ENCODE assay signal across 11 cellular contexts in the genomic region with DNA sequence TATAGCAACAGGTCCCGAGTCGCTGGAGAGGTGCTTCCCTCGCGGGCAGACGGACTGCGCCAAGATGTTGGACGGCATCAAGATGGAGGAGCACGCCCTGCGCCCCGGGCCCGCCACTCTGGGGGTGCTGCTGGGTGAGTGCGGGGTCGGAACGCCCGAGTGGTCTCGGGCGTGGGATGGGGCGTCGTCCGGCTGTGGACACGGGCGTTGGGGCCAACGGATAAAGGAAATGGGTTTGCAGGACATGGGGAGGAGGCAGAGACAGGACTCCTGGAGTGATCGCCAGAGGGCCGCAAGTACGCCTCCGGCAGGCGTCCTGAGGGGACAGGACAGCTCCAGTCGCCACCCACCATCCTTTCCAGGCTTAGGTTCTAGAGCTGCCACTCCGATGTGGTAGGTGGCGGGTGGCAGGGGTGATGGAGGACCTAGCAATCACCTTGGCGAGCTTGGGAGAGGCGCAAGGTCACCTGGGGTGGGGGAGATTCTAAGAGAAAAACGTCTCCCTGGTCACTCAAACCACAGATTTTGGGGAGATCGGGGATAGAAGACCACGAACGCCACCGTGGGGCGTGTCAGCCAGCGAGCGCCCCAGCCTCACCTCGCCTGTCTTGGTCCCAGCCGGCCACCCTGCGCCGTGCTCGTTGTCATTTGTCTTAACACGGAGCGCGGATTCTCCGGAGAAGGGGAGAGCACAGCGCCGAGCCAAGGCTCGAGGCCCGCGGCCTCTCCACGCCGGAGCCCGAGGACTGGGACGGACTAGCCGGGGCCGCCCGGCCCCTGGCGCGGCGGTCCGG. TPM values are rescaled to one million over a fixed set of nuclear protein-coding genes. Genes with fewer than 3 reads are reported as not detected.
DNase-seq lines count a peak whose midpoint lies in the region; ATAC-seq and TF ChIP-seq lines count a peak whose summit lies in the region.
"Had no signal": no experiment of that assay in that cellular context is flagged by ENCODE, and none has a peak within 500 bp of the region (broad histone marks: within the 10 kb centered on the region; RNA-seq: fewer than 3 reads in every experiment).

No MANE protein-coding gene starts in this region.

- no peak for DNase-seq in activated naive CD4-positive, alpha-beta T cell treated with anti-CD3 and anti-CD28 coated beads, Interleukin-2, amount 50 U/mL, for 72 hours (ENCODE audit: low spot score in 2 of 2)
- DNase-seq in activated T-helper 1 cell treated with anti-CD3 and anti-CD28 coated beads, Interleukin-12 subunit alpha, Interleukin-12 subunit beta, Interleukin-2, Interleukin-4 antibody, amounts not matched to agents 30 ng/mL and 10 ng/mL and 1 ng/mL, durations not matched to agents 14 hours and 24 hours and 36 hours (ENCODE audit: low spot score): no peak
- DNase-seq in memory B cell (ENCODE audit: low spot score in 2 of 2) (no peak), thoracic aorta (ENCODE audit: low spot score) (no peak), NCI-H1105 treated with DMSO at 0.1 percent for 48 hours (lab: John Stamatoyannopoulos, UW) (no peak)
- DNase-seq: stimulated activated CD8-positive, alpha-beta memory T cell treated with anti-CD3 and anti-CD28 coated beads, Interleukin-4, amount 100 ng/mL, for 48 hours had no signal

- TF ChIP-seq CTCF in thoracic aorta (IDR thresholded peaks at IDR 0.05): no peak

- no peak overlapping the region for H3K27ac Mint-ChIP-seq in activated naive CD4-positive, alpha-beta T cell treated with anti-CD3 and anti-CD28 coated beads, Interleukin-2, amount 50 U/mL, for 24 hours
- H3K27ac Mint-ChIP-seq in activated naive CD4-positive, alpha-beta T cell treated with anti-CD3 and anti-CD28 coated beads, Interleukin-2, amount 50 U/mL, for 72 hours: peak overlapping the region in 1 of 2 donors; percentile 88
- H3K27ac Mint-ChIP-seq in activated T-helper 1 cell treated with anti-CD3 and anti-CD28 coated beads, Interleukin-12 subunit alpha, Interleukin-12 subunit beta, Interleukin-2, Interleukin-4 antibody, amounts not matched to agents 30 ng/mL and 10 ng/mL and 1 ng/mL, durations not matched to agents 14 hours and 24 hours and 36 hours: peak overlapping the region; percentile 34
- peak overlapping the region; percentile 72 for H3K27ac Mint-ChIP-seq in memory B cell

- H3K9me3 ChIP-seq in thoracic aorta: no peaks in the 10 kb centered on the region
- H3K9me3 ChIP-seq: pancreas had no signal

- peaks cover 38% of the 10 kb centered on the region for H3K27me3 Mint-ChIP-seq in activated naive CD4-positive, alpha-beta T cell treated with anti-CD3 and anti-CD28 coated beads, Interleukin-2, amount 50 U/mL, for 24 hours
- H3K27me3 Mint-ChIP-seq in activated T-helper 1 cell treated with anti-CD3 and anti-CD28 coated beads, Interleukin-12 subunit alpha, Interleukin-12 subunit beta, Interleukin-2, Interleukin-4 antibody, amounts not matched to agents 30 ng/mL and 10 ng/mL and 1 ng/mL, durations not matched to agents 14 hours and 24 hours and 36 hours (ENCODE audit: insufficient read depth): peaks cover 65% of the 10 kb centered on the region
- peaks cover 22% of the 10 kb centered on the region for H3K27me3 Mint-ChIP-seq in memory B cell

- H3K27ac ChIP-seq in thoracic aorta: no peak overlapping the region
- H3K27ac ChIP-seq: pancreas had no signal

- H3K36me3 ChIP-seq in thoracic aorta: no peaks in the 10 kb centered on the region
- H3K36me3 ChIP-seq: pancreas had no signal

- no peaks in the 10 kb centered on the region for H3K9me3 Mint-ChIP-seq in activated naive CD4-positive, alpha-beta T cell treated with anti-CD3 and anti-CD28 coated beads, Interleukin-2, amount 50 U/mL, for 24 hours
- no peaks in the 10 kb centered on the region for H3K9me3 Mint-ChIP-seq in activated naive CD4-positive, alpha-beta T cell treated with anti-CD3 and anti-CD28 coated beads, Interleukin-2, amount 50 U/mL, for 72 hours
- no peaks in the 10 kb centered on the region for H3K9me3 Mint-ChIP-seq in activated T-helper 1 cell treated with anti-CD3 and anti-CD28 coated beads, Interleukin-12 subunit alpha, Interleukin-12 subunit beta, Interleukin-2, Interleukin-4 antibody, amounts not matched to agents 30 ng/mL and 10 ng/mL and 1 ng/mL, durations not matched to agents 14 hours and 24 hours and 36 hours
- H3K9me3 Mint-ChIP-seq in memory B cell: no peaks in the 10 kb centered on the region

- no peaks in the 10 kb centered on the region for H3K36me3 Mint-ChIP-seq in activated naive CD4-positive, alpha-beta T cell treated with anti-CD3 and anti-CD28 coated beads, Interleukin-2, amount 50 U/mL, for 24 hours
- peaks cover 0 to 10% of the 10 kb centered on the region in 2 donors for H3K36me3 Mint-ChIP-seq in activated naive CD4-positive, alpha-beta T cell treated with anti-CD3 and anti-CD28 coated beads, Interleukin-2, amount 50 U/mL, for 72 hours
- no peaks in the 10 kb centered on the region for H3K36me3 Mint-ChIP-seq in activated T-helper 1 cell treated with anti-CD3 and anti-CD28 coated beads, Interleukin-12 subunit alpha, Interleukin-12 subunit beta, Interleukin-2, Interleukin-4 antibody, amounts not matched to agents 30 ng/mL and 10 ng/mL and 1 ng/mL, durations not matched to agents 14 hours and 24 hours and 36 hours (ENCODE audit: low read depth)
- H3K36me3 Mint-ChIP-seq in memory B cell: no peaks in the 10 kb centered on the region

- peak overlapping the region; percentile 9 for H3K4me3 ChIP-seq in thoracic aorta

- peak overlapping the region; percentile 80 for H3K4me3 Mint-ChIP-seq in activated naive CD4-positive, alpha-beta T cell treated with anti-CD3 and anti-CD28 coated beads, Interleukin-2, amount 50 U/mL, for 24 hours
- no peak overlapping the region for H3K4me3 Mint-ChIP-seq in activated T-helper 1 cell treated with anti-CD3 and anti-CD28 coated beads, Interleukin-12 subunit alpha, Interleukin-12 subunit beta, Interleukin-2, Interleukin-4 antibody, amounts not matched to agents 30 ng/mL and 10 ng/mL and 1 ng/mL, durations not matched to agents 14 hours and 24 hours and 36 hours
- peak overlapping the region; percentile 73 for H3K4me3 Mint-ChIP-seq in memory B cell

- H3K4me1 ChIP-seq in thoracic aorta (ENCODE audit: control insufficient read depth in 1 of 2, low read depth in 2 of 2): peaks cover 14 to 49% of the 10 kb centered on the region in 2 donors

- ATAC-seq in activated naive CD4-positive, alpha-beta T cell treated with anti-CD3 and anti-CD28 coated beads, Interleukin-2, amount 50 U/mL, for 72 hours: no peak
- no peak for ATAC-seq in memory B cell (ENCODE audit: low read depth)
- ATAC-seq in thoracic aorta (ENCODE audit: insufficient number of reproducible peaks, low FRiP score, low read depth): no peak
- no peak for ATAC-seq in HG03280 (IDR thresholded peaks at IDR 0.05; ENCODE audit: unreplicated experiment)
- no peak for ATAC-seq in GM19035 (IDR thresholded peaks at IDR 0.05; ENCODE audit: unreplicated experiment)

- H3K4me1 Mint-ChIP-seq in activated naive CD4-positive, alpha-beta T cell treated with anti-CD3 and anti-CD28 coated beads, Interleukin-2, amount 50 U/mL, for 24 hours: peaks cover 28% of the 10 kb centered on the region
- peaks cover 8% of the 10 kb centered on the region for H3K4me1 Mint-ChIP-seq in activated T-helper 1 cell treated with anti-CD3 and anti-CD28 coated beads, Interleukin-12 subunit alpha, Interleukin-12 subunit beta, Interleukin-2, Interleukin-4 antibody, amounts not matched to agents 30 ng/mL and 10 ng/mL and 1 ng/mL, durations not matched to agents 14 hours and 24 hours and 36 hours (ENCODE audit: low read depth)
- peaks cover 22% of the 10 kb centered on the region for H3K4me1 Mint-ChIP-seq in memory B cell

- intact Hi-C loops in activated T-helper 1 cell treated with anti-CD3 and anti-CD28 coated beads, Interleukin-12 subunit alpha, Interleukin-12 subunit beta, Interleukin-2, Interleukin-4 antibody, amounts not matched to agents 30 ng/mL and 10 ng/mL and 1 ng/mL, durations not matched to agents 14 hours and 24 hours and 36 hours (cut with micrococcal nuclease): no loop called here

- H3K27me3 ChIP-seq in thoracic aorta (replicated peaks; ENCODE audit: insufficient read depth): peaks cover 15% of the 10 kb centered on the region

RNA-seq across cellular contexts. Expression of a gene that starts 0.9 kb away (rescaled TPM):
- total RNA-seq in activated naive CD4-positive, alpha-beta T cell treated with anti-CD3 and anti-CD28 coated beads, Interleukin-2, amount 50 U/mL, for 72 hours: not detected
- not detected in 2 replicates for total RNA-seq in activated T-helper 1 cell treated with anti-CD3 and anti-CD28 coated beads, Interleukin-12 subunit alpha, Interleukin-12 subunit beta, Interleukin-2, Interleukin-4 antibody, amounts not matched to agents 30 ng/mL and 10 ng/mL and 1 ng/mL, durations not matched to agents 14 hours and 24 hours and 36 hours
- total RNA-seq in thoracic aorta: not detected
- total RNA-seq: bronchial epithelial cell had no signal
